In genomic region chr11:27409742-27410141, GRCh38 we compare ENCODE assay signal across 1 cellular context.
TF ChIP-seq lines count a peak whose summit lies in the region.

No MANE protein-coding gene starts in this region.

TF ChIP-seq in WTC11, 78 proteins besides CTCF, POLR2A, EP300 and RAD21 (continued from another document):
- TF ChIP-seq ZNF425 (CRISPR knock-in tag; conservative IDR thresholded peaks at IDR 0.05), result no peak
- no peak for TF ChIP-seq ZNF219 (CRISPR knock-in tag; IDR thresholded peaks at IDR 0.05; ENCODE audit: borderline replicate concordance)
- TF ChIP-seq ZNF423 (CRISPR knock-in tag; IDR thresholded peaks at IDR 0.05), result no peak
- no peak for TF ChIP-seq GTF2I (CRISPR knock-in tag; conservative IDR thresholded peaks at IDR 0.05)
- TF ChIP-seq NFYB (CRISPR knock-in tag; conservative IDR thresholded peaks at IDR 0.05; ENCODE audit: low read depth), result no peak
- TF ChIP-seq NR2C2 (CRISPR knock-in tag; IDR thresholded peaks at IDR 0.05), result no peak
